Comparison of ENCODE assay signal across 2 cellular contexts in the genomic region with DNA sequence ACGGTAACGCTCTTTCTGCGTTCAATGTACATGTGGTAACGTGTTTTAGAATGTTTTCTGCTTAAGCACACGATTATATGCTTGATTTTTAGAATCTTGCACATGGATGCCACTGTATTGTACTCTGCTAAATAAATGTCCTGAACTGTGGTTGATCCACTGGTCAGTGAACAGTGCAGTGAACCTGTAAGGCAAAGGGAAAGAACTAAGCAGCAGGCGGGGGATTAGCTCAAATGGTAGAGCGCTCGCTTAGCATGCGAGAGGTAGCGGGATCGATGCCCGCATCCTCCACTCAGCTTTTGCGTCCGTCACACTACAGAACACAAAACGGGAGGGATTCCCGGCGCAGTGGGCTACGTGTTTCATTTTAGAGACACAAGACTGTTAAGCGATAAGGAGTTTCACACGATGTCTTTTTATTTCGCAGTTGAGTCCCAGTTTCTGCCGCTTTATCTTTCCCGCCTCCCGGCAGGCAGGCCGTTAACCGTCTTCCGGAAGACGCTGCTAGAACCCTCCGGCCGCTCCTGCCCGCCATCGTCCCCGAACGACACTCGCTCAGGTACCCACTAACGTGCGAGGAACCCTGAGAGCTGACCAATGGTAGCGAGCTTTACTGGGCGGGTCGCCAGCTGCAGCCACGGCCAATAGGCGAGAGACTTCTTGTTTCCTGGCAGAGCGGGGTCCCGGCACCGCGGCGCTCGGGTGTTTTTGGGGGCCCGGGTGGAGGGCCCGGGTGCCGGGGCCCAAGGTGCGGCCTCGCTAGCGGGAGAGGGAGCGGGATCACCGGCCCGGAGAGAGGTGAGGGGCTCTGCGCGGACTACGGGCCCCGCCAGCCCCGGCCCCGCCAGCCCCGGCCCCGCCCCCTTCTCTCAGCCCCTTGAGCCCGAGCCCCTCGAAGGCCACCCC.
TF ChIP-seq lines count a peak whose summit lies in the region.

A gene with protein sequence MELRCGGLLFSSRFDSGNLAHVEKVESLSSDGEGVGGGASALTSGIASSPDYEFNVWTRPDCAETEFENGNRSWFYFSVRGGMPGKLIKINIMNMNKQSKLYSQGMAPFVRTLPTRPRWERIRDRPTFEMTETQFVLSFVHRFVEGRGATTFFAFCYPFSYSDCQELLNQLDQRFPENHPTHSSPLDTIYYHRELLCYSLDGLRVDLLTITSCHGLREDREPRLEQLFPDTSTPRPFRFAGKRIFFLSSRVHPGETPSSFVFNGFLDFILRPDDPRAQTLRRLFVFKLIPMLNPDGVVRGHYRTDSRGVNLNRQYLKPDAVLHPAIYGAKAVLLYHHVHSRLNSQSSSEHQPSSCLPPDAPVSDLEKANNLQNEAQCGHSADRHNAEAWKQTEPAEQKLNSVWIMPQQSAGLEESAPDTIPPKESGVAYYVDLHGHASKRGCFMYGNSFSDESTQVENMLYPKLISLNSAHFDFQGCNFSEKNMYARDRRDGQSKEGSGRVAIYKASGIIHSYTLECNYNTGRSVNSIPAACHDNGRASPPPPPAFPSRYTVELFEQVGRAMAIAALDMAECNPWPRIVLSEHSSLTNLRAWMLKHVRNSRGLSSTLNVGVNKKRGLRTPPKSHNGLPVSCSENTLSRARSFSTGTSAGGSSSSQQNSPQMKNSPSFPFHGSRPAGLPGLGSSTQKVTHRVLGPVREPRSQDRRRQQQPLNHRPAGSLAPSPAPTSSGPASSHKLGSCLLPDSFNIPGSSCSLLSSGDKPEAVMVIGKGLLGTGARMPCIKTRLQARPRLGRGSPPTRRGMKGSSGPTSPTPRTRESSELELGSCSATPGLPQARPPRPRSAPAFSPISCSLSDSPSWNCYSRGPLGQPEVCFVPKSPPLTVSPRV (plus strand): TSS at position 673 of the 906 bp plus-strand sequence. CDS start 1,291 bp downstream, outside the sequence.

TF ChIP-seq in A549, 52 proteins besides CTCF, POLR2A, EP300 and RAD21 (continued from another document and continues in another):
- TF ChIP-seq E2F6 (IDR thresholded peaks at IDR 0.05; ENCODE audit: borderline replicate concordance, low read depth), result peak; percentile 99
- TF ChIP-seq KDM5A (IDR thresholded peaks at IDR 0.05), result no peak
- peak; percentile 76; the same call in 1 of the 2 replicates for TF ChIP-seq HOXB5 (CRISPR knock-in tag; IDR thresholded peaks at IDR 0.05)
- TF ChIP-seq FOXS1 (CRISPR knock-in tag; IDR thresholded peaks at IDR 0.05), result no peak
- TF ChIP-seq RFX5 (IDR thresholded peaks at IDR 0.05), result no peak
- no peak for TF ChIP-seq RNF2 (IDR thresholded peaks at IDR 0.05; ENCODE audit: borderline replicate concordance, low read depth)
- no peak for TF ChIP-seq KDM1A (IDR thresholded peaks at IDR 0.05; ENCODE audit: low read depth)
- TF ChIP-seq SMC3 (IDR thresholded peaks at IDR 0.05), result no peak; the same call in 2 of the 3 replicates
- no peak for TF ChIP-seq MAFK (IDR thresholded peaks at IDR 0.05; ENCODE audit: partially characterized antibody)
- no peak; the same call in 1 of the 2 replicates for TF ChIP-seq TP53 (CRISPR knock-in tag; IDR thresholded peaks at IDR 0.05)
- no peak; the same call in 1 of the 2 replicates for TF ChIP-seq HDAC2 (IDR thresholded peaks at IDR 0.05)
- no peak for TF ChIP-seq CHD4 (IDR thresholded peaks at IDR 0.05; ENCODE audit: borderline replicate concordance)
- TF ChIP-seq MAX (IDR thresholded peaks at IDR 0.05), result peak; percentile 100
- TF ChIP-seq FOSB (CRISPR knock-in tag; IDR thresholded peaks at IDR 0.05), result peak; percentile 77; the same call in 1 of the 2 replicates
- peak; percentile 20; the same call in 1 of the 2 replicates for TF ChIP-seq NFE2L2 (conservative IDR thresholded peaks at IDR 0.05; ENCODE audit: low read length)
- peak; percentile 96 for TF ChIP-seq POLR2AphosphoS2 (conservative IDR thresholded peaks at IDR 0.05; ENCODE audit: low read length)
- no peak for TF ChIP-seq FOSL2 (IDR thresholded peaks at IDR 0.05)
- peak; percentile 1; the same call in 1 of the 2 replicates for TF ChIP-seq FOSL2 (CRISPR knock-in tag; IDR thresholded peaks at IDR 0.05)
- no peak for TF ChIP-seq ZSCAN20 (CRISPR knock-in tag; IDR thresholded peaks at IDR 0.05)
- no peak for TF ChIP-seq HEYL (CRISPR knock-in tag; IDR thresholded peaks at IDR 0.05)
- no peak for TF ChIP-seq EHMT2 (IDR thresholded peaks at IDR 0.05; ENCODE audit: low read depth)
- TF ChIP-seq, protein P1, sequence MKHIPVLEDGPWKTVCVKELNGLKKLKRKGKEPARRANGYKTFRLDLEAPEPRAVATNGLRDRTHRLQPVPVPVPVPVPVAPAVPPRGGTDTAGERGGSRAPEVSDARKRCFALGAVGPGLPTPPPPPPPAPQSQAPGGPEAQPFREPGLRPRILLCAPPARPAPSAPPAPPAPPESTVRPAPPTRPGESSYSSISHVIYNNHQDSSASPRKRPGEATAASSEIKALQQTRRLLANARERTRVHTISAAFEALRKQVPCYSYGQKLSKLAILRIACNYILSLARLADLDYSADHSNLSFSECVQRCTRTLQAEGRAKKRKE (CRISPR knock-in tag; IDR thresholded peaks at IDR 0.05; ENCODE audit: low read depth), result peak; percentile 87
- TF ChIP-seq JUNB (IDR thresholded peaks at IDR 0.05), result no peak
- no peak for TF ChIP-seq ESRRA (IDR thresholded peaks at IDR 0.05; ENCODE audit: borderline replicate concordance, low read length)
- TF ChIP-seq CBX2 (IDR thresholded peaks at IDR 0.05; ENCODE audit: borderline replicate concordance, low read depth), result no peak
- TF ChIP-seq RCOR1 (IDR thresholded peaks at IDR 0.05; ENCODE audit: low read depth, low read length), result peak; percentile 77; the same call in 1 of the 2 replicates
- no peak for TF ChIP-seq ZFP36 (IDR thresholded peaks at IDR 0.05; ENCODE audit: borderline replicate concordance, partially characterized antibody)
- no peak for TF ChIP-seq EHF (CRISPR knock-in tag; IDR thresholded peaks at IDR 0.05)
- TF ChIP-seq TFCP2L1 (CRISPR knock-in tag; IDR thresholded peaks at IDR 0.05), result peak; percentile 95; the same call in 1 of the 2 replicates
- no peak for TF ChIP-seq NR3C1 (IDR thresholded peaks at IDR 0.05)
- no peak for TF ChIP-seq ZC3H11A (IDR thresholded peaks at IDR 0.05)
- TF ChIP-seq, protein P2, sequence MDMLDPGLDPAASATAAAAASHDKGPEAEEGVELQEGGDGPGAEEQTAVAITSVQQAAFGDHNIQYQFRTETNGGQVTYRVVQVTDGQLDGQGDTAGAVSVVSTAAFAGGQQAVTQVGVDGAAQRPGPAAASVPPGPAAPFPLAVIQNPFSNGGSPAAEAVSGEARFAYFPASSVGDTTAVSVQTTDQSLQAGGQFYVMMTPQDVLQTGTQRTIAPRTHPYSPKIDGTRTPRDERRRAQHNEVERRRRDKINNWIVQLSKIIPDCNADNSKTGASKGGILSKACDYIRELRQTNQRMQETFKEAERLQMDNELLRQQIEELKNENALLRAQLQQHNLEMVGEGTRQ (IDR thresholded peaks at IDR 0.05), result no peak
- TF ChIP-seq CEBPB (IDR thresholded peaks at IDR 0.05), result no peak; a peak in 1 of 4 replicates
- TF ChIP-seq MYC (IDR thresholded peaks at IDR 0.05; ENCODE audit: borderline replicate concordance, low read length), result peak; percentile 58; the same call in 1 of the 2 replicates
- TF ChIP-seq RARB (CRISPR knock-in tag; IDR thresholded peaks at IDR 0.05), result peak; percentile 95

TF ChIP-seq in K562, 482 proteins besides CTCF, POLR2A, EP300 and RAD21 (continued from another document and continues in another):
- TF ChIP-seq, protein P3, sequence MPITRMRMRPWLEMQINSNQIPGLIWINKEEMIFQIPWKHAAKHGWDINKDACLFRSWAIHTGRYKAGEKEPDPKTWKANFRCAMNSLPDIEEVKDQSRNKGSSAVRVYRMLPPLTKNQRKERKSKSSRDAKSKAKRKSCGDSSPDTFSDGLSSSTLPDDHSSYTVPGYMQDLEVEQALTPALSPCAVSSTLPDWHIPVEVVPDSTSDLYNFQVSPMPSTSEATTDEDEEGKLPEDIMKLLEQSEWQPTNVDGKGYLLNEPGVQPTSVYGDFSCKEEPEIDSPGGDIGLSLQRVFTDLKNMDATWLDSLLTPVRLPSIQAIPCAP (CRISPR knock-in tag; IDR thresholded peaks at IDR 0.05; ENCODE audit: borderline replicate concordance), result peak; percentile 87; the same call in 1 of the 2 replicates
- TF ChIP-seq ZNF175 (CRISPR knock-in tag; IDR thresholded peaks at IDR 0.05; ENCODE audit: low read depth) (peak; percentile 61; the same call in 1 of the 2 replicates), FOXK2 (conservative IDR thresholded peaks at IDR 0.05 in 1 of 2, IDR thresholded peaks at IDR 0.05 in 1 of 2; ENCODE audit: low read depth in 2 of 2) (peak; percentile 51 to 71; a peak in 3 of 4 replicates), E2F4 (CRISPR knock-in tag; IDR thresholded peaks at IDR 0.05; ENCODE audit: low read depth) (no peak), MED1 (CRISPR knock-in tag; IDR thresholded peaks at IDR 0.05; ENCODE audit: borderline replicate concordance) (no peak), ATF4 (CRISPR knock-in tag; IDR thresholded peaks at IDR 0.05) (no peak), BRD4 (IDR thresholded peaks at IDR 0.05) (peak; percentile 90), YY1 (IDR thresholded peaks at IDR 0.05; ENCODE audit: borderline replicate concordance in 1 of 3, control insufficient read depth in 1 of 3, extremely low read depth in 1 of 3, insufficient read depth in 3 of 3, insufficient read length in 1 of 3, insufficient replicate concordance in 2 of 3, low read depth in 1 of 3, low read length in 2 of 3) (peak; percentile 54 to 81 (median 75)), DPF2 (IDR thresholded peaks at IDR 0.05) (peak; percentile 70), EHMT2 (IDR thresholded peaks at IDR 0.05) (no peak), ZBTB33 (CRISPR knock-in tag; IDR thresholded peaks at IDR 0.05) (peak; percentile 17; the same call in 1 of the 2 replicates), ZNF75A (CRISPR knock-in tag; IDR thresholded peaks at IDR 0.05) (0 out of 2 replicates have a peak, but pooled peaks have one; percentile 28), KDM5B (IDR thresholded peaks at IDR 0.05; ENCODE audit: insufficient replicate concordance, low read depth, low read length) (peak; percentile 56), ERF (CRISPR knock-in tag; IDR thresholded peaks at IDR 0.05) (peak; percentile 78; the same call in 1 of the 2 replicates), MEIS2 (IDR thresholded peaks at IDR 0.05; ENCODE audit: partially characterized antibody) (no peak), KLF10 (CRISPR knock-in tag; IDR thresholded peaks at IDR 0.05) (no peak), FUS (optimal IDR thresholded peaks at IDR 0.05; ENCODE audit: low read depth, low read length) (no peak), OTX1 (CRISPR knock-in tag; IDR thresholded peaks at IDR 0.05) (0 out of 2 replicates have a peak, but pooled peaks have one; percentile 19), ATF6 (CRISPR knock-in tag; IDR thresholded peaks at IDR 0.05) (peak; percentile 94)
